In genomic region chr12:52921488-52922165, GRCh38 we compare ENCODE assay signal across 2 cellular contexts.
TF ChIP-seq lines count a peak whose summit lies in the region.

No MANE protein-coding gene starts in this region.

TF ChIP-seq in HEK293, 187 proteins besides CTCF, POLR2A, EP300 and RAD21:
- TF ChIP-seq ZNF37A (tag by site-specific recombination; IDR thresholded peaks at IDR 0.05) (no peak), PRDM10 (tag by site-specific recombination; IDR thresholded peaks at IDR 0.05) (peak; percentile 24; the same call in 1 of the 2 replicates), GLIS1 (tag by site-specific recombination; IDR thresholded peaks at IDR 0.05) (peak; percentile 91)

TF ChIP-seq in K562, 482 proteins besides CTCF, POLR2A, EP300 and RAD21:
- TF ChIP-seq TCF7 (IDR thresholded peaks at IDR 0.05; ENCODE audit: borderline replicate concordance) (no peak), ZNF121 (CRISPR knock-in tag; conservative IDR thresholded peaks at IDR 0.05) (peak; percentile 53)
